ENCODE assay signal across 20 cellular contexts in the genomic region with DNA sequence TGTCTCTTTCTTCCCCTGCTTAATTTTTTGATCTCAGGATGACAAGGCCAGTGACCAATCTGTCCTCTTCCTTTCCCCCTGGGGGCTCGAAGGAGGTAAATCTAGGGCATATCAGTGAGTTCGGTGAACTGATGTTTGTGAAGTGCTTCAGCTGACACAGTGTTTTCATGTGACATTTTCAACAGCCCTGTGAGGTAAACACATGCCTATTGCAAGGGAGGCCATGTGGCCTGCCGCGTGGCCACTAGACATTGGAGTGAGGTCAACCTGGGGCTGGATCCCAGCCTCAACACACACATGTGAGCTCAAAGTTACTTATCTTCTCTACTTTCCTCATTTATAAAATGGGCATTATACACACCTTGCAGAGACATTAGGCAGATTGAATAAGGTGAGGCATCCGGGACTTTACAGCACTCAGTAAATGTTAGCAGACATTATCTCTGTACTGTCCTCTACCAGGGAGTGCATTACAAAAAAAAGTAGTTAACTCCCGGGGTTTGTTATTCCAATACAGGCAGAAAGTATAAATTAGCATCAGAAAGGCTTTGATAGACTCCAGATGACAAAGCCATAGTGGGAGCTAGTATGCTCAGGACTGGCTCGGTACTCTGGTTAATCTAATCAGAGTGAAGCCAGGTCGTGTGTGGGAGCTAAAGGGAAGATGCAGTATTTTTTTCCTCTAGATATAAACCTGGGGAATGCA.
A peak's percentile ranks its signal among the peaks of the same experiment; 100 is the strongest.
DNase-seq lines count a peak whose midpoint lies in the region; ATAC-seq and TF ChIP-seq lines count a peak whose summit lies in the region.
"Had no signal": no experiment of that assay in that cellular context is flagged by ENCODE, and none has a peak within 500 bp of the region (broad histone marks: within the 10 kb centered on the region; RNA-seq: fewer than 3 reads in every experiment).

No MANE protein-coding gene starts in this region.

- no peak for TF ChIP-seq POLR2A in breast epithelium (IDR thresholded peaks at IDR 0.05)

- H3K27me3 ChIP-seq in breast epithelium (no peaks in the 10 kb centered on the region), mammary epithelial cell (ENCODE audit: insufficient read depth, low read length) (no peaks in the 10 kb centered on the region), iPS-18a (ENCODE audit: control insufficient read depth, insufficient read depth, low read length) (no peaks in the 10 kb centered on the region), neuron (ENCODE audit: insufficient read depth, low read length) (no peaks in the 10 kb centered on the region)
- H3K27me3 ChIP-seq: testis had no signal

- H3K9ac ChIP-seq in mammary epithelial cell (ENCODE audit: insufficient read depth, low read length): no peak overlapping the region
- no peak overlapping the region for H3K9ac ChIP-seq in iPS-18a (ENCODE audit: low read length)

- 94% methylated on average over 7 of the region's 8 CpGs for WGBS in mammary epithelial cell (ENCODE audit: low coverage, missing lambda C conversion rate)
- 47% methylated on average over 8 of the region's 8 CpGs for WGBS in urinary bladder

- H3K27me3 Mint-ChIP-seq in activated T-helper 2 cell treated with anti-CD3 and anti-CD28 coated beads, Interferon-gamma antibody, Interleukin-2, Interleukin-4, amounts not matched to agents 10 μg/mL and 5 μg/mL and 100 μg/mL, durations not matched to agents 14 hours and 24 hours and 36 hours (ENCODE audit: low read depth): no peaks in the 10 kb centered on the region

- no peak for ATAC-seq in HG02840 (IDR thresholded peaks at IDR 0.05; ENCODE audit: low FRiP score, unreplicated experiment)
- ATAC-seq: activated CD4-positive, alpha-beta T cell treated with anti-CD3 and anti-CD28 coated beads for 36 hours had no signal

- no peaks in the 10 kb centered on the region for H4K20me1 ChIP-seq in mammary epithelial cell (ENCODE audit: insufficient read depth, low read length)

- CTCF ChIA-PET in mammary epithelial cell (lab: Charles Lee; ENCODE audit: low non-redundant PET): no interaction called here

- H3K9me3 ChIP-seq in breast epithelium: no peaks in the 10 kb centered on the region
- no peaks in the 10 kb centered on the region for H3K9me3 ChIP-seq in mammary epithelial cell (replicated peaks; ENCODE audit: insufficient read depth, low read length)
- H3K9me3 ChIP-seq in iPS-18a (ENCODE audit: control insufficient read depth, low read depth, low read length): no peaks in the 10 kb centered on the region
- no peaks in the 10 kb centered on the region for H3K9me3 ChIP-seq in neuron (ENCODE audit: low read length)
- H3K9me3 ChIP-seq: psoas muscle, testis had no signal

- peak overlapping the region; percentile 75 to 90 for H3K27ac ChIP-seq in breast epithelium
- no peak overlapping the region for H3K27ac ChIP-seq in mammary epithelial cell (ENCODE audit: insufficient read depth, low read depth, low read length)
- H3K27ac ChIP-seq in iPS-18a (ENCODE audit: low read length): peak overlapping the region; percentile 8
- peak overlapping the region; percentile 11 for H3K27ac ChIP-seq in urinary bladder (ENCODE audit: low read depth)
- H3K27ac ChIP-seq: coronary artery, psoas muscle, testis had no signal

- intact Hi-C loops in breast epithelium (cut with DNase I; ENCODE audit: low total_unique reads) (no loop called here), mammary epithelial cell (cut with micrococcal nuclease) (no loop called here)
- intact Hi-C loops in activated T-helper 2 cell treated with anti-CD3 and anti-CD28 coated beads, Interferon-gamma antibody, Interleukin-2, Interleukin-4, amounts not matched to agents 10 μg/mL and 5 μg/mL and 100 μg/mL, durations not matched to agents 14 hours and 24 hours and 36 hours (cut with micrococcal nuclease): no loop called here

- no peaks in the 10 kb centered on the region for H3K4me1 ChIP-seq in breast epithelium
- H3K4me1 ChIP-seq in mammary epithelial cell (ENCODE audit: insufficient read depth, low read length): no peaks in the 10 kb centered on the region
- H3K4me1 ChIP-seq in iPS-18a (ENCODE audit: control insufficient read depth, low read depth, low read length): peaks cover 33% of the 10 kb centered on the region
- H3K4me1 ChIP-seq in neuron (ENCODE audit: insufficient read depth, low read length): peaks cover 32% of the 10 kb centered on the region
- no peaks in the 10 kb centered on the region for H3K4me1 ChIP-seq in urinary bladder (ENCODE audit: insufficient read depth)

- H3K27ac Mint-ChIP-seq in activated T-helper 2 cell treated with anti-CD3 and anti-CD28 coated beads, Interferon-gamma antibody, Interleukin-2, Interleukin-4, amounts not matched to agents 10 μg/mL and 5 μg/mL and 100 μg/mL, durations not matched to agents 14 hours and 24 hours and 36 hours: no peak overlapping the region
- H3K27ac Mint-ChIP-seq: activated CD4-positive, alpha-beta T cell treated with anti-CD3 and anti-CD28 coated beads for 36 hours had no signal

- H3K36me3 ChIP-seq in breast epithelium (no peaks in the 10 kb centered on the region), mammary epithelial cell (ENCODE audit: insufficient read depth, low read length) (no peaks in the 10 kb centered on the region), iPS-18a (ENCODE audit: control insufficient read depth, low read depth, low read length) (no peaks in the 10 kb centered on the region), neuron (ENCODE audit: insufficient read depth, low read length) (no peaks in the 10 kb centered on the region), urinary bladder (ENCODE audit: insufficient read depth) (no peaks in the 10 kb centered on the region)

- no peaks in the 10 kb centered on the region for H3K4me1 Mint-ChIP-seq in activated T-helper 2 cell treated with anti-CD3 and anti-CD28 coated beads, Interferon-gamma antibody, Interleukin-2, Interleukin-4, amounts not matched to agents 10 μg/mL and 5 μg/mL and 100 μg/mL, durations not matched to agents 14 hours and 24 hours and 36 hours (ENCODE audit: low read depth)
- H3K4me1 Mint-ChIP-seq: activated CD4-positive, alpha-beta T cell treated with anti-CD3 and anti-CD28 coated beads for 36 hours had no signal

- no peak overlapping the region for H3K4me2 ChIP-seq in mammary epithelial cell (ENCODE audit: insufficient read depth, low read depth, low read length)

- no TSS peak for BruUV-seq in mammary epithelial cell (replicated peaks; lab: Mats Ljungman, UMichigan)

- no peaks in the 10 kb centered on the region for H3K79me2 ChIP-seq in mammary epithelial cell (ENCODE audit: insufficient read depth, low read length)

- TF ChIP-seq CTCF in breast epithelium (IDR thresholded peaks at IDR 0.05) (no peak), mammary epithelial cell (conservative IDR thresholded peaks at IDR 0.05 in 1 of 2, IDR thresholded peaks at IDR 0.05 in 1 of 2; ENCODE audit: extremely low read depth in 1 of 2, insufficient read depth in 1 of 2, low read depth in 1 of 2, low read length in 2 of 2) (no peak)

- H3K4me3 ChIP-seq in breast epithelium (no peak overlapping the region), mammary epithelial cell (replicated peaks in 1 of 3; ENCODE audit: insufficient read depth in 1 of 3, low read depth in 2 of 3, low read length in 3 of 3) (no peak overlapping the region), iPS-18a (ENCODE audit: low read length) (peak overlapping the region; percentile 37), neuron (ENCODE audit: low read length) (no peak overlapping the region), urinary bladder (ENCODE audit: low read depth, low read length) (no peak overlapping the region)
- H3K4me3 ChIP-seq: coronary artery, psoas muscle, testis had no signal

- dilution Hi-C loops in mammary epithelial cell (cut with HindIII; ENCODE audit: low sequenced_read_pairs): no loop called here

- no peak overlapping the region for H3K4me3 Mint-ChIP-seq in activated T-helper 2 cell treated with anti-CD3 and anti-CD28 coated beads, Interferon-gamma antibody, Interleukin-2, Interleukin-4, amounts not matched to agents 10 μg/mL and 5 μg/mL and 100 μg/mL, durations not matched to agents 14 hours and 24 hours and 36 hours (ENCODE audit: low read depth)
- H3K4me3 Mint-ChIP-seq: activated CD4-positive, alpha-beta T cell treated with anti-CD3 and anti-CD28 coated beads for 36 hours had no signal

- H3K9me3 Mint-ChIP-seq in activated T-helper 2 cell treated with anti-CD3 and anti-CD28 coated beads, Interferon-gamma antibody, Interleukin-2, Interleukin-4, amounts not matched to agents 10 μg/mL and 5 μg/mL and 100 μg/mL, durations not matched to agents 14 hours and 24 hours and 36 hours: no peaks in the 10 kb centered on the region

- H3K36me3 Mint-ChIP-seq in activated T-helper 2 cell treated with anti-CD3 and anti-CD28 coated beads, Interferon-gamma antibody, Interleukin-2, Interleukin-4, amounts not matched to agents 10 μg/mL and 5 μg/mL and 100 μg/mL, durations not matched to agents 14 hours and 24 hours and 36 hours (ENCODE audit: low read depth): no peaks in the 10 kb centered on the region

- peak in 1 of 2 donors; percentile 43 for DNase-seq in breast epithelium (ENCODE audit: low spot score in 2 of 2)
- no peak for DNase-seq in mammary epithelial cell
- DNase-seq in activated T-helper 2 cell treated with anti-CD3 and anti-CD28 coated beads, Interferon-gamma antibody, Interleukin-2, Interleukin-4, amounts not matched to agents 10 μg/mL and 5 μg/mL and 100 μg/mL, durations not matched to agents 14 hours and 24 hours and 36 hours (ENCODE audit: low spot score): no peak
- no peak for DNase-seq in stimulated activated CD4-positive, alpha-beta T cell treated with anti-CD3 and anti-CD28 coated beads, Interleukin-1b, Interleukin-23, amount 100 ng/mL, for 48 hours
- DNase-seq: activated CD4-positive, alpha-beta T cell treated with anti-CD3 and anti-CD28 coated beads for 36 hours; activated CD8-positive, alpha-beta memory T cell treated with anti-CD3 and anti-CD28 coated beads, Interleukin-2, amount 50 U/mL, for 48 hours; activated naive CD4-positive, alpha-beta T cell; HCEC 1CT; islet precursor cell; KBM-7; NCI-H1092; psoas muscle; SIG-M5; T-helper 9 cell had no signal

- no peak overlapping the region for H2AFZ ChIP-seq in mammary epithelial cell (ENCODE audit: low read depth, low read length)
- H2AFZ ChIP-seq in neuron (ENCODE audit: low read depth, low read length): peak overlapping the region; percentile 50

- in situ Hi-C loops in mammary epithelial cell (cut with MboI; ENCODE audit: low sequenced_read_pairs in 2 of 2): no loop called here
